In the genomic region with DNA sequence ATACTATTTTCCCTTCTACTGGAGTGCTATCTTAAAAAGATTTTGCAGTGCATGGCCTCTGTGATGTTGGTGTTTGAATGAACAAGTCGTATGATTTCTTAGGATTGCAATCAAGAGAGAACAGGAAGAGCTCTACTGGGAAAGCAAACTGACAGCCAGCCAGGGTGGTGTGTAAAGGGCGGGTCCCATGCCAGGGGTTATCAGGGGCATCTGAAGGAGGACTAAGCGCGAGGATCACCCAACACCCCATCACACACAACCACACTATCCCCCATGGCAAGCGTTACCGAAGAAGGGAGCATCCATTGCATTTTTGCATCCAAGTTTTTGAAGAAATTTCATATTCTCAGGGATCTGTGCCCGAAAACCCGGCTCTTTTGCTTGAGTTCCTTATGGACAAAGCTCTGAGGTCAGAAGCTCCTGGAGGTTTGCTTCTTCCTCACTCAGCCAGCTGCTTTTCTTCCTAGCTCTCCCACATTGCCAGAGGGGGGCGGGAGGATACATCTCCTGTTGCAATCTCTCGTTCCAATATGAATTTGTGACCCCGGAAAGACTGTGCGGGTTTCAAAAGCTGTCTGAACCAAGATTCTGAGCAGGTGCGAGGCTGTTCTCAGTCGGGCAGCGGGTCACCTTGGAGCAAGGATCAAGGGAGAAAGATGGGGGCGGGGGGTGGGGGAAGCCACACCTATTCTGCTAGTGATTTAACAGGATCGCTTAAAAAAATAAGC, we compare ENCODE assay signal across 13 cellular contexts. TPM values are rescaled to one million over a fixed set of nuclear protein-coding genes. Genes with fewer than 3 reads are reported as not detected.
"Had no signal": no experiment of that assay in that cellular context is flagged by ENCODE, and none has a peak within 500 bp of the region (broad histone marks: within the 10 kb centered on the region; RNA-seq: fewer than 3 reads in every experiment).

No MANE protein-coding gene starts in this region.

- ATAC-seq: activated T-cell treated with anti-CD3 and anti-CD28 coated beads, Interleukin-2, amount 50 U/mL, for 72 hours had no signal

- H3K79me2 ChIP-seq: parathyroid adenoma had no signal

- H3K36me3 ChIP-seq: left lung, stomach, thoracic aorta, uterus had no signal

- H3K9ac ChIP-seq: parathyroid adenoma had no signal

- H3K9me3 ChIP-seq: left lung, stomach, thoracic aorta, uterus had no signal

- DNase-seq: activated CD4-positive, alpha-beta memory T cell treated with anti-CD3 and anti-CD28 coated beads, Interleukin-2, amount 10 ng/mL, durations not matched to agents 7 days and 5 days; activated naive CD8-positive, alpha-beta T cell treated with anti-CD3 and anti-CD28 coated beads, Interleukin-2, amount 10 ng/mL, durations not matched to agents 7 days and 5 days; activated T-cell treated with anti-CD3 and anti-CD28 coated beads, Interleukin-2, amount 50 U/mL, for 72 hours; aorta; effector CD8-positive, alpha-beta T cell; stomach; SW 1271; uterus had no signal

- H3K27ac ChIP-seq: left lung, parathyroid adenoma, thoracic aorta, uterus had no signal

- H3K4me3 ChIP-seq: thoracic aorta, uterus had no signal

- H3K4me1 ChIP-seq: left lung, parathyroid adenoma, uterus had no signal

RNA-seq across cellular contexts. Expression of a gene that starts 5.2 kb away (rescaled TPM):
- total RNA-seq: activated CD4-positive, alpha-beta memory T cell treated with anti-CD3 and anti-CD28 coated beads, Interleukin-2, amount 10 ng/mL, durations not matched to agents 7 days and 5 days; activated naive CD8-positive, alpha-beta T cell treated with anti-CD3 and anti-CD28 coated beads, Interleukin-2, amount 10 ng/mL, durations not matched to agents 7 days and 5 days; activated T-cell treated with anti-CD3 and anti-CD28 coated beads, Interleukin-2, amount 50 U/mL, for 72 hours; aorta; bronchial epithelial cell; left lung; renal cortical epithelial cell; stomach; thoracic aorta; uterus had no signal
- polyA plus RNA-seq: aorta, stomach had no signal
